Comparison of ENCODE assay signal across 1 cellular context in genomic region chr1:209736467-209737117, GRCh38.
TF ChIP-seq lines count a peak whose summit lies in the region.

No MANE protein-coding gene starts in this region.

TF ChIP-seq in HepG2, 621 proteins besides CTCF, POLR2A, EP300 and RAD21:
- TF ChIP-seq ZNF326 (CRISPR knock-in tag; IDR thresholded peaks at IDR 0.05; ENCODE audit: borderline replicate concordance) (no peak), YY1 (IDR thresholded peaks at IDR 0.05; ENCODE audit: insufficient read depth, insufficient replicate concordance, low read depth, low read length) (no peak), ZNF10 (CRISPR knock-in tag; IDR thresholded peaks at IDR 0.05; ENCODE audit: borderline replicate concordance, low read depth) (no peak), SYNCRIP (IDR thresholded peaks at IDR 0.05; ENCODE audit: insufficient read depth, low read depth, low read length) (no peak), ZSCAN12 (CRISPR knock-in tag; IDR thresholded peaks at IDR 0.05) (no peak), BRF2 (CRISPR knock-in tag; IDR thresholded peaks at IDR 0.05) (no peak), ZNF615 (CRISPR knock-in tag; IDR thresholded peaks at IDR 0.05; ENCODE audit: borderline replicate concordance) (no peak), SNAPC5 (CRISPR knock-in tag; IDR thresholded peaks at IDR 0.05; ENCODE audit: borderline replicate concordance) (no peak), GTF3A (CRISPR knock-in tag; conservative IDR thresholded peaks at IDR 0.05) (no peak), FOXA1 (IDR thresholded peaks at IDR 0.05) (no peak), FOXA1 (CRISPR knock-in tag; IDR thresholded peaks at IDR 0.05) (no peak), RARA (CRISPR knock-in tag; IDR thresholded peaks at IDR 0.05) (no peak), ZNF607 (CRISPR knock-in tag; IDR thresholded peaks at IDR 0.05; ENCODE audit: borderline replicate concordance) (no peak)
TF ChIP-seq in HepG2: peak in this region for 0.
